Comparison of ENCODE assay signal across 8 cellular contexts in the genomic region with DNA sequence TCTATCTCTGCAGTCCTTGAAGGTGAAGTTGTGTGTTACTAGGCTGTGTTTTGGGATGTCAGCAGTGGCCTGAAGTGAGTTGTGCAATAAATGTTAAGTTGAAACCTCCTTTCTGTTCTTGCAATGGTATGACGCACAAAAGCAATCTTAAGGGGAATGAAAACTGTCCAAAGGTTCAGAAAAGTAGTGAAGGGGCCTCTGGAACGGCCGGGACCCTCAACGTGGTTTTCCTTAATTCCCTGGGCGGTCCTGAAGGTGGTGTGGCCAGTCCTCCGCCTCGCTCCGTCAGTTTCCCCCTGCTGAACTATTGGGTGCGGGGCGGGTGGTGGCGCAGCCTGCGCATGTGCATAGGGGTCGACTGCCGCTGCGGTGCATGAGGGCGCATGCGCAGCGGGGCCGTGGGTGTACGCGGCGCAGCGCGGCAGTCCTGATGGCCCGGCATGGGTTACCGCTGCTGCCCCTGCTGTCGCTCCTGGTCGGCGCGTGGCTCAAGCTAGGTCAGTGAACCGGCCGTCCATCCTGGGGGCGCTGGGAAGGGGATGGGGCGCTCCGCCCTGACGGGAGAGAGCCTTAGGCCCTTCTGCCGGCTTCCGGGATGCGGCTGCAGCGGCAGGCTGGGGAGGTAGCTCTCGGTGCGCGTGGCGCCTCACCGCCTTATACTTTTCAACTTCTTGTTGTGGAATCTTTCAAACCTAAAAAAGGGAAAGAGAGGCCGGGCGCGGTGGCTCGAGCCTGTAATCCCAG. TPM values are rescaled to one million over a fixed set of nuclear protein-coding genes. Genes with fewer than 3 reads are reported as not detected.
DNase-seq lines count a peak whose midpoint lies in the region; ATAC-seq and TF ChIP-seq lines count a peak whose summit lies in the region.

Gene SUMF2 (plus strand): TSS at position 405 of the 744 bp plus-strand sequence. CDS start 26 bp downstream, at position 431.

- H3K9me3 ChIP-seq in left lung, result no peaks in the 10 kb centered on the region

- H3K27ac ChIP-seq in left lung, result peak within 1 kb of the TSS; percentile 93 to 94

- intact Hi-C loops in left lung (cut with DNase I), result no loop called here

- no peaks in the 10 kb centered on the region for H3K27me3 ChIP-seq in left lung

- H3K4me1 ChIP-seq in left lung, result peaks cover 4 to 35% of the 10 kb centered on the region in 2 donors

- H3K36me3 ChIP-seq in left lung, result peaks cover 0 to 56% of the 10 kb centered on the region in 2 donors

- DNase-seq in C1 segment of cervical spinal cord (lab: John Stamatoyannopoulos, UW) (peak; percentile 43 to 95 (median 87)), NCI-H748 (lab: John Stamatoyannopoulos, UW; ENCODE audit: unreplicated experiment) (peak; percentile 93), dedifferentiated amniotic fluid mesenchymal stem cell (ENCODE audit: extremely low spot score) (peak; percentile 84), left lung (peak; percentile 92 to 98)
- peak; percentile 89 for DNase-seq in activated CD4-positive, alpha-beta T cell treated with anti-CD3 and anti-CD28 coated beads, Interleukin-2, amount 50 U/mL, for 1 hour
- DNase-seq in stimulated activated CD4-positive, alpha-beta T cell treated with anti-CD3 and anti-CD28 coated beads, Interleukin-2, amount 100 ng/mL, for 48 hours, result peak; percentile 85 to 89

- peak within 1 kb of the TSS; percentile 81 to 90 for H3K4me3 ChIP-seq in left lung

- ATAC-seq in GM19324 (IDR thresholded peaks at IDR 0.05; ENCODE audit: low FRiP score, unreplicated experiment) (peak; percentile 92), HG03460 (IDR thresholded peaks at IDR 0.05; ENCODE audit: unreplicated experiment) (peak; percentile 80), left lung (peak; percentile 98)

- no peak for TF ChIP-seq CTCF in left lung (IDR thresholded peaks at IDR 0.05)

RNA-seq across cellular contexts. Expression of gene SUMF2, which starts in this region (rescaled TPM):
- total RNA-seq in left lung, result 100 to 1,000 TPM; 134 to 151 TPM

Comparison
In these comparisons a context has a peak if more than half of its experiments do, and no peak if none do; other contexts are left out.
1. Peak in every context shown above with its lines: DNase-seq, ATAC-seq, H3K4me3 ChIP-seq and H3K27ac ChIP-seq.